In the genomic region with DNA sequence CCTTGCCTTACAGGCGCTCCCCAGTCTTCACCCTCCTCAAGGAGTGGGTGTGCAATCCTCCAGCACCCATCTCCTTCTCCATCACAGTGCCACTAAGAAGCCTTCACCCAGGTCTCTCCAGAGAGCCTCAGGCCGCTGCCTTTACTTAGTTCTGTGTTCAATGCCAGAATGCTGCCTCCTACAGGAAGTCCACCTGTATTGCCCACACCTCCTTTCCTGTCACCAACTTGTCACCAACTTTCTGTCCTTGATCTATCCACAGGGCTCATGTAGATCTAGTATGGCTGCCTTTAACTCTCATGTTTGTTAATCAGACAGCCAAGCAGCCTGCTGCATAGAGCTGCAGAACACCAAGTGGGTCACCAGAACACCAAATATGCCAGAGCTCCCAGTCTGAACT, we compare ENCODE assay signal across 9 cellular contexts. TPM values are rescaled to one million over a fixed set of nuclear protein-coding genes. Genes with fewer than 3 reads are reported as not detected.
DNase-seq lines count a peak whose midpoint lies in the region; ATAC-seq and TF ChIP-seq lines count a peak whose summit lies in the region.
"Had no signal": no experiment of that assay in that cellular context is flagged by ENCODE, and none has a peak within 500 bp of the region (broad histone marks: within the 10 kb centered on the region; RNA-seq: fewer than 3 reads in every experiment).

No MANE protein-coding gene starts in this region.

- no peak for TF ChIP-seq RAD21 in liver (IDR thresholded peaks at IDR 0.05)

- no peaks in the 10 kb centered on the region for H3K36me3 ChIP-seq in liver (ENCODE audit: control insufficient read depth in 4 of 4, insufficient read depth in 3 of 4, low read depth in 1 of 4, low read length in 3 of 4)

- CTCF ChIA-PET in activated CD4-positive, alpha-beta T cell treated with anti-CD3 and anti-CD28 coated beads, Interleukin-2, amount 10 ng/mL, durations not matched to agents 7 days and 5 days (lab: Charles Lee): interaction anchor here (0.6 to 30.8 kb wide), 10 partner anchors 4 to 91 kb away, joined by 3 to 576 read pairs (median 4); a partner anchor contains a TSS

- H3K9ac ChIP-seq in liver (ENCODE audit: low read depth in 1 of 2, low read length in 2 of 2): no peak overlapping the region

- no peak for DNase-seq in CD14-positive monocyte (ENCODE audit: low spot score)
- DNase-seq in HCEC 1CT: peak; percentile 14
- DNase-seq in activated CD4-positive, alpha-beta T cell treated with anti-CD3 and anti-CD28 coated beads, Interleukin-2, amount 10 ng/mL, durations not matched to agents 7 days and 5 days: peak; percentile 65
- no peak for DNase-seq in globus pallidus (ENCODE audit: low spot score)
- no peak for DNase-seq in DMS153 treated with DMSO at 0.1 percent for 48 hours (lab: John Stamatoyannopoulos, UW; ENCODE audit: unreplicated experiment)

- peak overlapping the region; percentile 84 to 97 (median 95) for H3K27ac Mint-ChIP-seq in CD14-positive monocyte
- peak overlapping the region; percentile 94 for H3K27ac Mint-ChIP-seq in activated CD4-positive, alpha-beta T cell treated with anti-CD3 and anti-CD28 coated beads, Interleukin-2, amount 10 ng/mL, durations not matched to agents 7 days and 5 days
- H3K27ac Mint-ChIP-seq: brain had no signal

- H3K36me3 Mint-ChIP-seq in CD14-positive monocyte: peaks cover 26 to 29% of the 10 kb centered on the region in 2 donors
- peaks cover 47% of the 10 kb centered on the region for H3K36me3 Mint-ChIP-seq in activated CD4-positive, alpha-beta T cell treated with anti-CD3 and anti-CD28 coated beads, Interleukin-2, amount 10 ng/mL, durations not matched to agents 7 days and 5 days (ENCODE audit: low read depth)
- H3K36me3 Mint-ChIP-seq: brain had no signal

- H3K27me3 Mint-ChIP-seq in CD14-positive monocyte (ENCODE audit: low read depth in 3 of 3): peaks cover 0 to 5% (median 3%) of the 10 kb centered on the region in 3 donors
- no peaks in the 10 kb centered on the region for H3K27me3 Mint-ChIP-seq in activated CD4-positive, alpha-beta T cell treated with anti-CD3 and anti-CD28 coated beads, Interleukin-2, amount 10 ng/mL, durations not matched to agents 7 days and 5 days

- no peak for ATAC-seq in HG03565 (IDR thresholded peaks at IDR 0.05; ENCODE audit: unreplicated experiment)
- no peak for ATAC-seq in HG03045 (IDR thresholded peaks at IDR 0.05; ENCODE audit: unreplicated experiment)

- H3K4me1 ChIP-seq in liver (ENCODE audit: control insufficient read depth in 4 of 4, insufficient read depth in 4 of 4, low read length in 3 of 4): peaks cover 0 to 12% (median 6%) of the 10 kb centered on the region in 4 donors

- H3K4me1 Mint-ChIP-seq in CD14-positive monocyte: peaks cover 85% of the 10 kb centered on the region
- peaks cover 66% of the 10 kb centered on the region for H3K4me1 Mint-ChIP-seq in activated CD4-positive, alpha-beta T cell treated with anti-CD3 and anti-CD28 coated beads, Interleukin-2, amount 10 ng/mL, durations not matched to agents 7 days and 5 days

- H3K4me3 Mint-ChIP-seq in CD14-positive monocyte: peak overlapping the region; percentile 97 to 98
- peak overlapping the region; percentile 54 for H3K4me3 Mint-ChIP-seq in activated CD4-positive, alpha-beta T cell treated with anti-CD3 and anti-CD28 coated beads, Interleukin-2, amount 10 ng/mL, durations not matched to agents 7 days and 5 days
- H3K4me3 Mint-ChIP-seq: brain had no signal

- POLR2A ChIA-PET in activated CD4-positive, alpha-beta T cell treated with anti-CD3 and anti-CD28 coated beads, Interleukin-2, amount 10 ng/mL, durations not matched to agents 7 days and 5 days (lab: Charles Lee): no interaction called here

- intact Hi-C loops in CD14-positive monocyte (cut with micrococcal nuclease): no loop called here

- 63% methylated on average over 2 of the region's 2 CpGs for WGBS in liver

- peaks cover 0 to 5% (median 0%) of the 10 kb centered on the region in 7 donors for H3K9me3 Mint-ChIP-seq in CD14-positive monocyte
- no peaks in the 10 kb centered on the region for H3K9me3 Mint-ChIP-seq in activated CD4-positive, alpha-beta T cell treated with anti-CD3 and anti-CD28 coated beads, Interleukin-2, amount 10 ng/mL, durations not matched to agents 7 days and 5 days
- H3K9me3 Mint-ChIP-seq: brain had no signal

- H3K4me3 ChIP-seq in liver (ENCODE audit: low read depth in 1 of 3, low read length in 3 of 3): no peak overlapping the region

- H3K27ac ChIP-seq in liver (ENCODE audit: low read depth in 1 of 2, low read length in 2 of 2): peak overlapping the region in 1 of 2 donors; percentile 48

- no peaks in the 10 kb centered on the region for H3K27me3 ChIP-seq in liver (ENCODE audit: control insufficient read depth in 4 of 4, insufficient read depth in 4 of 4, low read length in 3 of 4)

- TF ChIP-seq CTCF in CD14-positive monocyte (IDR thresholded peaks at IDR 0.05) (peak; percentile 60), liver (IDR thresholded peaks at IDR 0.05; ENCODE audit: low read depth, low read length, missing input control) (peak; percentile 11)

- H3K9me3 ChIP-seq in liver (ENCODE audit: control insufficient read depth in 4 of 4, low read length in 3 of 4): no peaks in the 10 kb centered on the region

TF ChIP-seq in liver, 16 proteins besides CTCF, POLR2A, EP300 and RAD21 (continues in another document):
- no peak for TF ChIP-seq RXRA (IDR thresholded peaks at IDR 0.05)
- no peak for TF ChIP-seq NR2F2 (IDR thresholded peaks at IDR 0.05)
- no peak for TF ChIP-seq YY1 (IDR thresholded peaks at IDR 0.05)
- TF ChIP-seq, protein P1, sequence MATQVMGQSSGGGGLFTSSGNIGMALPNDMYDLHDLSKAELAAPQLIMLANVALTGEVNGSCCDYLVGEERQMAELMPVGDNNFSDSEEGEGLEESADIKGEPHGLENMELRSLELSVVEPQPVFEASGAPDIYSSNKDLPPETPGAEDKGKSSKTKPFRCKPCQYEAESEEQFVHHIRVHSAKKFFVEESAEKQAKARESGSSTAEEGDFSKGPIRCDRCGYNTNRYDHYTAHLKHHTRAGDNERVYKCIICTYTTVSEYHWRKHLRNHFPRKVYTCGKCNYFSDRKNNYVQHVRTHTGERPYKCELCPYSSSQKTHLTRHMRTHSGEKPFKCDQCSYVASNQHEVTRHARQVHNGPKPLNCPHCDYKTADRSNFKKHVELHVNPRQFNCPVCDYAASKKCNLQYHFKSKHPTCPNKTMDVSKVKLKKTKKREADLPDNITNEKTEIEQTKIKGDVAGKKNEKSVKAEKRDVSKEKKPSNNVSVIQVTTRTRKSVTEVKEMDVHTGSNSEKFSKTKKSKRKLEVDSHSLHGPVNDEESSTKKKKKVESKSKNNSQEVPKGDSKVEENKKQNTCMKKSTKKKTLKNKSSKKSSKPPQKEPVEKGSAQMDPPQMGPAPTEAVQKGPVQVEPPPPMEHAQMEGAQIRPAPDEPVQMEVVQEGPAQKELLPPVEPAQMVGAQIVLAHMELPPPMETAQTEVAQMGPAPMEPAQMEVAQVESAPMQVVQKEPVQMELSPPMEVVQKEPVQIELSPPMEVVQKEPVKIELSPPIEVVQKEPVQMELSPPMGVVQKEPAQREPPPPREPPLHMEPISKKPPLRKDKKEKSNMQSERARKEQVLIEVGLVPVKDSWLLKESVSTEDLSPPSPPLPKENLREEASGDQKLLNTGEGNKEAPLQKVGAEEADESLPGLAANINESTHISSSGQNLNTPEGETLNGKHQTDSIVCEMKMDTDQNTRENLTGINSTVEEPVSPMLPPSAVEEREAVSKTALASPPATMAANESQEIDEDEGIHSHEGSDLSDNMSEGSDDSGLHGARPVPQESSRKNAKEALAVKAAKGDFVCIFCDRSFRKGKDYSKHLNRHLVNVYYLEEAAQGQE (IDR thresholded peaks at IDR 0.05): no peak
- no peak for TF ChIP-seq TAF1 (conservative IDR thresholded peaks at IDR 0.05)
- no peak for TF ChIP-seq EGR1 (IDR thresholded peaks at IDR 0.05; ENCODE audit: low read depth in 2 of 2)
- no peak for TF ChIP-seq GABPA (IDR thresholded peaks at IDR 0.05 in 1 of 2, conservative IDR thresholded peaks at IDR 0.05 in 1 of 2)
- no peak for TF ChIP-seq FOXA2 (IDR thresholded peaks at IDR 0.05)
- TF ChIP-seq SP1 (IDR thresholded peaks at IDR 0.05): no peak
- TF ChIP-seq, protein P2, sequence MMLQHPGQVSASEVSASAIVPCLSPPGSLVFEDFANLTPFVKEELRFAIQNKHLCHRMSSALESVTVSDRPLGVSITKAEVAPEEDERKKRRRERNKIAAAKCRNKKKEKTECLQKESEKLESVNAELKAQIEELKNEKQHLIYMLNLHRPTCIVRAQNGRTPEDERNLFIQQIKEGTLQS (IDR thresholded peaks at IDR 0.05): no peak
- no peak for TF ChIP-seq HNF4A (conservative IDR thresholded peaks at IDR 0.05)
- TF ChIP-seq, protein P3, sequence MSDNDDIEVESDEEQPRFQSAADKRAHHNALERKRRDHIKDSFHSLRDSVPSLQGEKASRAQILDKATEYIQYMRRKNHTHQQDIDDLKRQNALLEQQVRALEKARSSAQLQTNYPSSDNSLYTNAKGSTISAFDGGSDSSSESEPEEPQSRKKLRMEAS (IDR thresholded peaks at IDR 0.05): no peak
- TF ChIP-seq JUND (IDR thresholded peaks at IDR 0.05): no peak
- no peak for TF ChIP-seq FOXA1 (IDR thresholded peaks at IDR 0.05)

RNA-seq across cellular contexts. Expression of a gene that starts 0.5 kb away (rescaled TPM):
- polyA plus RNA-seq in CD14-positive monocyte (1,000 to 10,000 TPM; 1,103 to 1,202 TPM), liver (10 to 100 TPM; 11.6 to 15.3 TPM)
- 10 to 100 TPM; 33.3 to 36.8 TPM for total RNA-seq in activated CD4-positive, alpha-beta T cell treated with anti-CD3 and anti-CD28 coated beads, Interleukin-2, amount 10 ng/mL, durations not matched to agents 7 days and 5 days
- total RNA-seq in liver: 10 to 100 TPM; 10.4 to 24.6 TPM

RNA-seq across cellular contexts. Expression of a gene that starts 3.3 kb away (rescaled TPM):
- polyA plus RNA-seq in CD14-positive monocyte (10 to 100 TPM; 21.6 to 25.5 TPM), liver (1 to 10 TPM; 1.4 to 1.7 TPM)
- 100 to 1,000 TPM; 585 to 747 TPM for total RNA-seq in activated CD4-positive, alpha-beta T cell treated with anti-CD3 and anti-CD28 coated beads, Interleukin-2, amount 10 ng/mL, durations not matched to agents 7 days and 5 days
- total RNA-seq in liver: 1 to 10 TPM in 1 of 2 donors, under 1 TPM in 1; 0.67 to 5.3 TPM

RNA-seq across cellular contexts. Expression of a gene that starts 7.3 kb away (rescaled TPM):
- 1 to 10 TPM in 1 of 2 donors, under 1 TPM in 1; 0.54 to 1.2 TPM for polyA plus RNA-seq in CD14-positive monocyte
- total RNA-seq in activated CD4-positive, alpha-beta T cell treated with anti-CD3 and anti-CD28 coated beads, Interleukin-2, amount 10 ng/mL, durations not matched to agents 7 days and 5 days: 10 to 100 TPM; 20.0 to 23.8 TPM
- total RNA-seq in liver: under 1 TPM in 1 of 2 donors, not detected in 1; 0.42 TPM
- under 1 TPM; 0.14 to 0.71 TPM for polyA plus RNA-seq in liver

RNA-seq across cellular contexts. Expression of a gene that starts 10.2 kb away (rescaled TPM):
- polyA plus RNA-seq in CD14-positive monocyte (10 to 100 TPM in 1 of 2 donors, 1 to 10 TPM in 1; 9.6 to 13.7 TPM), liver (under 1 TPM in 1 of 2 donors, not detected in 1; 0.06 TPM)
- total RNA-seq in activated CD4-positive, alpha-beta T cell treated with anti-CD3 and anti-CD28 coated beads, Interleukin-2, amount 10 ng/mL, durations not matched to agents 7 days and 5 days: 10 to 100 TPM; 46.5 to 47.1 TPM
- under 1 TPM; 0.19 to 0.42 TPM for total RNA-seq in liver

RNA-seq across cellular contexts. Expression of a gene that starts 13.4 kb away (rescaled TPM):
- polyA plus RNA-seq in CD14-positive monocyte: under 1 TPM in 1 of 2 donors, not detected in 1; 0.26 TPM
- 10 to 100 TPM; 20.9 to 27.0 TPM for total RNA-seq in activated CD4-positive, alpha-beta T cell treated with anti-CD3 and anti-CD28 coated beads, Interleukin-2, amount 10 ng/mL, durations not matched to agents 7 days and 5 days
- not detected for total RNA-seq in liver
- under 1 TPM in 1 of 2 donors, not detected in 1; 0.05 TPM for polyA plus RNA-seq in liver

Comparison
In these comparisons a context has a peak if more than half of its experiments do, and no peak if none do; other contexts are left out.
1. DNase-seq: peak in HCEC 1CT (single experiment) and activated CD4-positive, alpha-beta T cell treated with anti-CD3 and anti-CD28 coated beads, Interleukin-2, amount 10 ng/mL, durations not matched to agents 7 days and 5 days (single experiment); none in CD14-positive monocyte (single experiment), globus pallidus (single experiment) and DMS153 treated with DMSO at 0.1 percent for 48 hours (single experiment).
2. RNA of a gene that starts 3.3 kb away (total RNA-seq): 585 to 747 TPM in activated CD4-positive, alpha-beta T cell treated with anti-CD3 and anti-CD28 coated beads, Interleukin-2, amount 10 ng/mL, durations not matched to agents 7 days and 5 days; 0.67 to 5.3 TPM in liver; every median in the first group is over 10 times any median in the second.
3. RNA of a gene that starts 7.3 kb away (total RNA-seq): 20.0 to 23.8 TPM in activated CD4-positive, alpha-beta T cell treated with anti-CD3 and anti-CD28 coated beads, Interleukin-2, amount 10 ng/mL, durations not matched to agents 7 days and 5 days; 0.42 TPM in liver; every median in the first group is over 10 times any median in the second.